9 cellular contexts compared by ENCODE assay signal in the genomic region with DNA sequence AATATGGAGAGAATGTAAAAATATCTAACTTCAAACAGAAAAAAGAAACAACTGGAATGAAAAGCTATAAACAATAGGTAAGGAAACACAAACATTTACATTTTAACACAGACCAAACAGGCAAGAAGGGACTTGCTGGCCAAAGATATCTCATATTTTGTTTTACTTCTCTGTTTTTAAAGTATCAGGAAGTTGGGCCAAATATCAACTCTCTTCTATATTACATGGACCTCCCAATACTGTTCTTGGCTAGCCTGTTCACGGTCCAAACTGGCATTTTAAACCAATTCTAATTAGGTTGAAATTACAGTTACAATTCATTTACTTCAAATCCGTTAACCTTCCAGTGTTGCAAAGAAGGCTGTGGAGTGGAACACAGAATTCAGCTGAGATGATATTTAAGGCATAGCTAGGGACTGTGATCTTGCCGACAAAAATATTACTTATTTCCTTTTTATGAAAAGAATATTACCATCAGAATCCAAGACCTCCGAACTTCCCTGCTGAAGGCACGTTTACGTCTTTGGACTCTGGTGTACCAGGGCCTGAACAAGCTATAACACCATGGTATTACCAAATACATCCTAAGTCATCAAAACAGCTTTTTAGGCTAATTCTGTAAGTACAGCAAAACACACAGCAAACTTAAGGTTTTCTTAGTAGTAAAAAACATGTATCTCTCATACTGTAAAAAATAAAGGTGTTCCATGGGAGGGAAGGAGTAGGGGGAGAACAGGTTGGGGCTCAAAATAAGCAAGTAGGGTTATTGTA.
DNase-seq lines count a peak whose midpoint lies in the region; ATAC-seq, FAIRE-seq and TF ChIP-seq lines count a peak whose summit lies in the region.
"Had no signal": no experiment of that assay in that cellular context is flagged by ENCODE, and none has a peak within 500 bp of the region (broad histone marks: within the 10 kb centered on the region; RNA-seq: fewer than 3 reads in every experiment).

No MANE protein-coding gene starts in this region.

- H3K27me3 Mint-ChIP-seq in Calu3 (ENCODE audit: unreplicated experiment) = no peaks in the 10 kb centered on the region
- H3K27me3 Mint-ChIP-seq in naive thymus-derived CD4-positive, alpha-beta T cell = peaks cover 0 to 5% (median 0%) of the 10 kb centered on the region in 5 donors

- peaks cover 16% of the 10 kb centered on the region for H3K4me1 Mint-ChIP-seq in Calu3 (ENCODE audit: low read depth, unreplicated experiment)
- peaks cover 31 to 77% (median 67%) of the 10 kb centered on the region in 7 donors for H3K4me1 Mint-ChIP-seq in naive thymus-derived CD4-positive, alpha-beta T cell

- H3K36me3 ChIP-seq in MM.1S (replicated peaks; ENCODE audit: insufficient read depth, low read length) (peaks cover 7% of the 10 kb centered on the region; the same call in 1 of the 2 replicates), breast epithelium (no peaks in the 10 kb centered on the region)
- peaks cover 0 to 11% (median 11%) of the 10 kb centered on the region in 3 experiments for H3K36me3 ChIP-seq in naive thymus-derived CD4-positive, alpha-beta T cell (ENCODE audit: control insufficient read depth in 2 of 3, insufficient read depth in 3 of 3, low read length in 3 of 3)

- no peaks in the 10 kb centered on the region for H3K9me3 Mint-ChIP-seq in Calu3 (ENCODE audit: low read depth, unreplicated experiment)
- H3K9me3 Mint-ChIP-seq in naive thymus-derived CD4-positive, alpha-beta T cell = peaks cover 0 to 3% (median 0%) of the 10 kb centered on the region in 11 donors

- H3K4me1 ChIP-seq in MM.1S (ENCODE audit: low read length) (peaks cover 22% of the 10 kb centered on the region), breast epithelium (peaks cover 0 to 6% of the 10 kb centered on the region in 2 donors)
- peaks cover 13 to 32% of the 10 kb centered on the region in 2 donors for H3K4me1 ChIP-seq in naive thymus-derived CD4-positive, alpha-beta T cell (ENCODE audit: control insufficient read depth in 2 of 2, insufficient read depth in 2 of 2, low read length in 2 of 2)

- peak overlapping the region; percentile 86 for H3K27ac Mint-ChIP-seq in Calu3 (ENCODE audit: unreplicated experiment)
- H3K27ac Mint-ChIP-seq in naive thymus-derived CD4-positive, alpha-beta T cell = peak overlapping the region; percentile 12 to 80 (median 34)

- TF ChIP-seq POLR2A in breast epithelium (IDR thresholded peaks at IDR 0.05) = no peak
- TF ChIP-seq POLR2A in GM12892 (IDR thresholded peaks at IDR 0.05; ENCODE audit: low read depth, low read length) = no peak

- peaks cover 31% of the 10 kb centered on the region for H3F3A ChIP-seq in MM.1S (ENCODE audit: insufficient read depth, low read length)

- BruUV-seq in Calu3 (replicated peaks; lab: Mats Ljungman, UMichigan) = TSS peak; percentile 55

- no peak for ATAC-seq in naive thymus-derived CD4-positive, alpha-beta T cell

- H3K4me3 ChIP-seq in MM.1S (ENCODE audit: low read length) = no peak overlapping the region
- peak overlapping the region; percentile 80 to 88 (median 81) for H3K4me3 ChIP-seq in breast epithelium
- H3K4me3 ChIP-seq in naive thymus-derived CD4-positive, alpha-beta T cell (ENCODE audit: low read length) = no peak overlapping the region

- no peak overlapping the region for H3K9ac ChIP-seq in MM.1S (ENCODE audit: low read length)

- H2AFZ ChIP-seq in MM.1S (ENCODE audit: low read length) = no peak overlapping the region

- H3K27me3 ChIP-seq in MM.1S (replicated peaks; ENCODE audit: insufficient read depth, low read length) (no peaks in the 10 kb centered on the region), breast epithelium (no peaks in the 10 kb centered on the region)
- no peaks in the 10 kb centered on the region for H3K27me3 ChIP-seq in naive thymus-derived CD4-positive, alpha-beta T cell (ENCODE audit: control insufficient read depth in 2 of 2, insufficient read depth in 2 of 2, low read length in 2 of 2)

- intact Hi-C loops in Calu3 (cut with micrococcal nuclease; ENCODE audit: unreplicated experiment) = loop anchor here (5.0 kb wide), 4 partner anchors 36 to 191 kb away; no protein-coding TSS in a partner anchor
- intact Hi-C loops in breast epithelium (cut with DNase I; ENCODE audit: low total_unique reads) = no loop called here
- intact Hi-C loops in naive thymus-derived CD4-positive, alpha-beta T cell (cut with micrococcal nuclease) = loop anchor here in 1 of 2 donors (10.0 kb wide), 2 partner anchors 731 to 951 kb away; no protein-coding TSS in a partner anchor

- H4K20me1 ChIP-seq in MM.1S (ENCODE audit: insufficient read depth, low read length) = no peaks in the 10 kb centered on the region

- POLR2A ChIA-PET in naive thymus-derived CD4-positive, alpha-beta T cell (lab: Charles Lee) = interaction anchor here (0.6 to 1.9 kb wide), 2 partner anchors 8 to 50 kb away, joined by 3 to 7 read pairs; no protein-coding TSS in a partner anchor

- H3K79me2 ChIP-seq in MM.1S (ENCODE audit: low read length) = peaks cover 49% of the 10 kb centered on the region

- no peak for DNase-seq in Calu3
- DNase-seq in MM.1S = no peak
- no peak for DNase-seq in breast epithelium (ENCODE audit: low spot score in 2 of 2)
- DNase-seq in naive thymus-derived CD4-positive, alpha-beta T cell = no peak
- DNase-seq in NCI-H1105 (lab: John Stamatoyannopoulos, UW) = no peak
- DNase-seq in central memory CD4-positive, alpha-beta T cell = no peak
- no peak for DNase-seq in stimulated activated CD4-positive, alpha-beta T cell treated with anti-CD3 and anti-CD28 coated beads, Interleukin-2, amount 100 ng/mL, for 24 hours
- no peak for DNase-seq in GM12892 (ENCODE audit: insufficient read length)
- DNase-seq: T1000 had no signal

- H3K9me3 ChIP-seq in MM.1S (replicated peaks; ENCODE audit: insufficient read depth, low read length) = no peaks in the 10 kb centered on the region
- H3K9me3 ChIP-seq in breast epithelium = no peaks in the 10 kb centered on the region
- no peaks in the 10 kb centered on the region for H3K9me3 ChIP-seq in naive thymus-derived CD4-positive, alpha-beta T cell (ENCODE audit: control insufficient read depth in 2 of 3, low read length in 3 of 3)

- CTCF ChIA-PET in Calu3 (lab: Charles Lee) = no interaction called here
- CTCF ChIA-PET in naive thymus-derived CD4-positive, alpha-beta T cell (lab: Charles Lee) = interaction anchor here (0.7 to 8.7 kb wide), 2 partner anchors 26 to 166 kb away, joined by 3 to 71 read pairs; a partner anchor contains a TSS

- H3K4me2 ChIP-seq in MM.1S (ENCODE audit: low read depth, low read length) = peak overlapping the region; percentile 25; the same call in 1 of the 2 replicates

- no peak for TF ChIP-seq CTCF in Calu3 (IDR thresholded peaks at IDR 0.05; ENCODE audit: unreplicated experiment)
- TF ChIP-seq CTCF in MM.1S (IDR thresholded peaks at IDR 0.05; ENCODE audit: low read length) = no peak
- TF ChIP-seq CTCF in breast epithelium (IDR thresholded peaks at IDR 0.05) = no peak

- H3K27ac ChIP-seq in MM.1S (ENCODE audit: low read length) (no peak overlapping the region), breast epithelium (peak overlapping the region; percentile 94 to 97)
- H3K27ac ChIP-seq in naive thymus-derived CD4-positive, alpha-beta T cell (ENCODE audit: low read depth, low read length) = peak overlapping the region; percentile 29

- H3K36me3 Mint-ChIP-seq in Calu3 (ENCODE audit: insufficient read depth, unreplicated experiment) = peaks cover 89% of the 10 kb centered on the region
- H3K36me3 Mint-ChIP-seq in naive thymus-derived CD4-positive, alpha-beta T cell = peaks cover 4 to 24% (median 16%) of the 10 kb centered on the region in 5 donors

- no peaks in the 10 kb centered on the region for H3K9me2 ChIP-seq in MM.1S (replicated peaks; ENCODE audit: insufficient read depth, low read length)

- H3K4me3 Mint-ChIP-seq in Calu3 (ENCODE audit: low read depth, unreplicated experiment) = peak overlapping the region; percentile 65
- H3K4me3 Mint-ChIP-seq in naive thymus-derived CD4-positive, alpha-beta T cell = peak overlapping the region in 3 of 10 donors; percentile 4 to 54 (median 15)

- no peak for FAIRE-seq in GM12892 (lab: Jason Lieb, UNC)

Comparison
In these comparisons a context has a peak if more than half of its experiments do, and no peak if none do; other contexts are left out.
1. H3K4me3 ChIP-seq: peak in breast epithelium (3 of 3); none in MM.1S (single experiment) and naive thymus-derived CD4-positive, alpha-beta T cell (single experiment).